Comparison of ENCODE assay signal across 23 cellular contexts in the genomic region with DNA sequence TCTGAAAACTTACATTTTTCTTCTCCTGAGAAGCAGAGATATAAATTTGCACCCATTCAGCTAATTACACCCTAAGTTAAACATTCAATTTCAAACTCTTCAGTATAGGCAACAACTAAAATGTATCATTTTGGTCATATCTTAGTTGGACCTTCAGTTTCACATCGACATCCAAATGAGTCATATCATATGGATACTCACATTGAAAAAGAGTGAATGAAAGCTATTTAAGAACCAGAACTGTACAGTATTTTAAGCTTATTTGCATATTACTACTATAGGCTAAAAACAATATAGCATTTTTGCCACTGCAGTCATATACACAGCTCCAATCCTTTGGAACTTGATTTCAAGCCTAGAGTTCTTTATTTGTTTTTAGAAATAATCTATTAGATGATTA. TPM values are rescaled to one million over a fixed set of nuclear protein-coding genes. Genes with fewer than 3 reads are reported as not detected.
DNase-seq lines count a peak whose midpoint lies in the region; ATAC-seq and TF ChIP-seq lines count a peak whose summit lies in the region.
"Had no signal": no experiment of that assay in that cellular context is flagged by ENCODE, and none has a peak within 500 bp of the region (broad histone marks: within the 10 kb centered on the region; RNA-seq: fewer than 3 reads in every experiment).

No MANE protein-coding gene starts in this region.

- ATAC-seq in activated CD8-positive, alpha-beta T cell treated with anti-CD3 and anti-CD28 coated beads for 36 hours = peak; percentile 71
- ATAC-seq in activated CD8-positive, alpha-beta T cell treated with anti-CD3 and anti-CD28 coated beads, Interleukin-2, amount 10 ng/mL, durations not matched to agents 7 days and 5 days = no peak
- peak; percentile 69 to 80 for ATAC-seq in natural killer cell treated with Interleukin-12 subunit alpha and Interleukin-12 subunit beta and Interleukin-15 and Interleukin-18, amount 100 ng/mL, for 72 hours
- no peak for ATAC-seq in natural killer cell
- peak; percentile 88 for ATAC-seq in activated T-helper 17 cell treated with anti-CD3 and anti-CD28 coated beads, Interleukin-2, amount 50 U/mL, for 72 hours (replicated peaks)
- ATAC-seq: Panc1 had no signal

- no peak overlapping the region for H3K4me3 Mint-ChIP-seq in activated CD8-positive, alpha-beta T cell treated with anti-CD3 and anti-CD28 coated beads for 36 hours
- no peak overlapping the region for H3K4me3 Mint-ChIP-seq in activated CD8-positive, alpha-beta T cell treated with anti-CD3 and anti-CD28 coated beads, Interleukin-2, amount 10 ng/mL, durations not matched to agents 7 days and 5 days
- H3K4me3 Mint-ChIP-seq in natural killer cell treated with Interleukin-12 subunit alpha and Interleukin-12 subunit beta and Interleukin-15 and Interleukin-18, amount 100 ng/mL, for 72 hours = no peak overlapping the region
- H3K4me3 Mint-ChIP-seq in natural killer cell = no peak overlapping the region
- no peak overlapping the region for H3K4me3 Mint-ChIP-seq in activated T-helper 17 cell treated with anti-CD3 and anti-CD28 coated beads, Interleukin-2, amount 50 U/mL, for 72 hours
- H3K4me3 Mint-ChIP-seq in HFFc6 = no peak overlapping the region

- peaks cover 32% of the 10 kb centered on the region for H3K36me3 Mint-ChIP-seq in activated CD8-positive, alpha-beta T cell treated with anti-CD3 and anti-CD28 coated beads for 36 hours (ENCODE audit: low read depth)
- H3K36me3 Mint-ChIP-seq in activated CD8-positive, alpha-beta T cell treated with anti-CD3 and anti-CD28 coated beads, Interleukin-2, amount 10 ng/mL, durations not matched to agents 7 days and 5 days (ENCODE audit: low read depth) = peaks cover 51% of the 10 kb centered on the region
- peaks cover 15% of the 10 kb centered on the region for H3K36me3 Mint-ChIP-seq in natural killer cell treated with Interleukin-12 subunit alpha and Interleukin-12 subunit beta and Interleukin-15 and Interleukin-18, amount 100 ng/mL, for 72 hours
- H3K36me3 Mint-ChIP-seq in natural killer cell (peaks cover 12% of the 10 kb centered on the region), HFFc6 (ENCODE audit: low read depth) (peaks cover 13% of the 10 kb centered on the region)
- H3K36me3 Mint-ChIP-seq in activated T-helper 17 cell treated with anti-CD3 and anti-CD28 coated beads, Interleukin-2, amount 50 U/mL, for 72 hours (ENCODE audit: low read depth) = peaks cover 43% of the 10 kb centered on the region

- CTCF ChIA-PET in activated CD8-positive, alpha-beta T cell treated with anti-CD3 and anti-CD28 coated beads for 36 hours (lab: Charles Lee) = interaction anchor here (0.7 to 1.5 kb wide), 2 partner anchors 30 to 150 kb away, joined by 3 to 4 read pairs; no protein-coding TSS in a partner anchor
- CTCF ChIA-PET in activated CD8-positive, alpha-beta T cell treated with anti-CD3 and anti-CD28 coated beads, Interleukin-2, amount 10 ng/mL, durations not matched to agents 7 days and 5 days (lab: Charles Lee) = no interaction called here

- peaks cover 65% of the 10 kb centered on the region for H3K4me1 Mint-ChIP-seq in activated CD8-positive, alpha-beta T cell treated with anti-CD3 and anti-CD28 coated beads for 36 hours (ENCODE audit: low read depth)
- H3K4me1 Mint-ChIP-seq in activated CD8-positive, alpha-beta T cell treated with anti-CD3 and anti-CD28 coated beads, Interleukin-2, amount 10 ng/mL, durations not matched to agents 7 days and 5 days (ENCODE audit: low read depth) = peaks cover 15% of the 10 kb centered on the region
- H3K4me1 Mint-ChIP-seq in natural killer cell treated with Interleukin-12 subunit alpha and Interleukin-12 subunit beta and Interleukin-15 and Interleukin-18, amount 100 ng/mL, for 72 hours (ENCODE audit: low read depth in 2 of 2) = peaks cover 36 to 49% of the 10 kb centered on the region in 2 donors
- H3K4me1 Mint-ChIP-seq in natural killer cell (peaks cover 68 to 74% of the 10 kb centered on the region in 2 donors), HFFc6 (ENCODE audit: low read depth) (peaks cover 26% of the 10 kb centered on the region)
- peaks cover 45% of the 10 kb centered on the region for H3K4me1 Mint-ChIP-seq in activated T-helper 17 cell treated with anti-CD3 and anti-CD28 coated beads, Interleukin-2, amount 50 U/mL, for 72 hours

- H3K27ac Mint-ChIP-seq in activated CD8-positive, alpha-beta T cell treated with anti-CD3 and anti-CD28 coated beads for 36 hours = no peak overlapping the region
- H3K27ac Mint-ChIP-seq in activated CD8-positive, alpha-beta T cell treated with anti-CD3 and anti-CD28 coated beads, Interleukin-2, amount 10 ng/mL, durations not matched to agents 7 days and 5 days = no peak overlapping the region
- H3K27ac Mint-ChIP-seq in natural killer cell treated with Interleukin-12 subunit alpha and Interleukin-12 subunit beta and Interleukin-15 and Interleukin-18, amount 100 ng/mL, for 72 hours = peak overlapping the region in 1 of 2 donors; percentile 54
- H3K27ac Mint-ChIP-seq in natural killer cell = peak overlapping the region in 1 of 2 donors; percentile 63
- H3K27ac Mint-ChIP-seq in activated T-helper 17 cell treated with anti-CD3 and anti-CD28 coated beads, Interleukin-2, amount 50 U/mL, for 72 hours = no peak overlapping the region
- H3K27ac Mint-ChIP-seq in HFFc6 = no peak overlapping the region

- no peaks in the 10 kb centered on the region for H3K27me3 Mint-ChIP-seq in activated CD8-positive, alpha-beta T cell treated with anti-CD3 and anti-CD28 coated beads for 36 hours
- H3K27me3 Mint-ChIP-seq in activated CD8-positive, alpha-beta T cell treated with anti-CD3 and anti-CD28 coated beads, Interleukin-2, amount 10 ng/mL, durations not matched to agents 7 days and 5 days (ENCODE audit: low read depth) = no peaks in the 10 kb centered on the region
- no peaks in the 10 kb centered on the region for H3K27me3 Mint-ChIP-seq in natural killer cell treated with Interleukin-12 subunit alpha and Interleukin-12 subunit beta and Interleukin-15 and Interleukin-18, amount 100 ng/mL, for 72 hours
- H3K27me3 Mint-ChIP-seq in natural killer cell (ENCODE audit: low read depth in 2 of 2) = no peaks in the 10 kb centered on the region
- H3K27me3 Mint-ChIP-seq in activated T-helper 17 cell treated with anti-CD3 and anti-CD28 coated beads, Interleukin-2, amount 50 U/mL, for 72 hours = no peaks in the 10 kb centered on the region
- H3K27me3 Mint-ChIP-seq in HFFc6 (ENCODE audit: insufficient read depth) = no peaks in the 10 kb centered on the region
- H3K27me3 Mint-ChIP-seq: CD8-positive, alpha-beta memory T cell had no signal

- no peak for TF ChIP-seq CTCF in activated CD8-positive, alpha-beta T cell treated with anti-CD3 and anti-CD28 coated beads for 36 hours (IDR thresholded peaks at IDR 0.05)
- no peak for TF ChIP-seq CTCF in natural killer cell (IDR thresholded peaks at IDR 0.05)
- TF ChIP-seq CTCF in HFFc6 (IDR thresholded peaks at IDR 0.05) = no peak

- H3K9me3 Mint-ChIP-seq in activated CD8-positive, alpha-beta T cell treated with anti-CD3 and anti-CD28 coated beads for 36 hours = peaks cover 13% of the 10 kb centered on the region
- H3K9me3 Mint-ChIP-seq in activated CD8-positive, alpha-beta T cell treated with anti-CD3 and anti-CD28 coated beads, Interleukin-2, amount 10 ng/mL, durations not matched to agents 7 days and 5 days (ENCODE audit: insufficient read depth) = peaks cover 5% of the 10 kb centered on the region
- no peaks in the 10 kb centered on the region for H3K9me3 Mint-ChIP-seq in natural killer cell treated with Interleukin-12 subunit alpha and Interleukin-12 subunit beta and Interleukin-15 and Interleukin-18, amount 100 ng/mL, for 72 hours
- no peaks in the 10 kb centered on the region for H3K9me3 Mint-ChIP-seq in natural killer cell
- H3K9me3 Mint-ChIP-seq in activated T-helper 17 cell treated with anti-CD3 and anti-CD28 coated beads, Interleukin-2, amount 50 U/mL, for 72 hours = peaks cover 6% of the 10 kb centered on the region
- H3K9me3 Mint-ChIP-seq in HFFc6 = no peaks in the 10 kb centered on the region

- POLR2A ChIA-PET in activated CD8-positive, alpha-beta T cell treated with anti-CD3 and anti-CD28 coated beads for 36 hours (lab: Charles Lee) = interaction anchor here (0.9 kb wide), 1 partner anchor 11 kb away, joined by 5 read pairs; no protein-coding TSS in a partner anchor
- POLR2A ChIA-PET in activated CD8-positive, alpha-beta T cell treated with anti-CD3 and anti-CD28 coated beads, Interleukin-2, amount 10 ng/mL, durations not matched to agents 7 days and 5 days (lab: Charles Lee) = interaction anchor here (0.8 kb wide), 1 partner anchor 12 kb away, joined by 4 read pairs; no protein-coding TSS in a partner anchor

- no peak for DNase-seq in activated CD8-positive, alpha-beta T cell treated with anti-CD3 and anti-CD28 coated beads for 36 hours
- DNase-seq in activated CD8-positive, alpha-beta T cell treated with anti-CD3 and anti-CD28 coated beads, Interleukin-2, amount 10 ng/mL, durations not matched to agents 7 days and 5 days = no peak
- DNase-seq in natural killer cell treated with Interleukin-12 subunit alpha and Interleukin-12 subunit beta and Interleukin-15 and Interleukin-18, amount 100 ng/mL, for 72 hours (ENCODE audit: low spot score) = no peak
- no peak for DNase-seq in natural killer cell
- no peak for DNase-seq in HFFc6
- no peak for DNase-seq in amygdala (lab: John Stamatoyannopoulos, UW)
- no peak for DNase-seq in NCI-H82 treated with DMSO at 0.1 percent for 48 hours (lab: John Stamatoyannopoulos, UW; ENCODE audit: unreplicated experiment)
- DNase-seq: AML-193; C1 segment of cervical spinal cord; Calu3; CD8-positive, alpha-beta memory T cell; DMS153; IMR-90; NCI-H1105; NCI-H146; NCI-H2029; NCI-H2227 treated with DMSO at 0.1 percent for 48 hours; NCI-H510A; NCI-H748 treated with DMSO at 0.1 percent for 48 hours; NK-92 treated with Interleukin-12 subunit alpha and Interleukin-12 subunit beta, amount 100 ng/mL, for 24 hours; SIG-M5 had no signal

- intact Hi-C loops in activated CD8-positive, alpha-beta T cell treated with anti-CD3 and anti-CD28 coated beads for 36 hours (cut with micrococcal nuclease) = no loop called here
- intact Hi-C loops in natural killer cell (cut with micrococcal nuclease) = no loop called here

RNA-seq across cellular contexts. Expression of a gene that starts 33.6 kb away (rescaled TPM):
- total RNA-seq in activated CD8-positive, alpha-beta T cell treated with anti-CD3 and anti-CD28 coated beads for 36 hours = 10 to 100 TPM; 34.1 to 34.6 TPM
- 10 to 100 TPM; 51.1 to 54.2 TPM for total RNA-seq in activated CD8-positive, alpha-beta T cell treated with anti-CD3 and anti-CD28 coated beads, Interleukin-2, amount 10 ng/mL, durations not matched to agents 7 days and 5 days
- 10 to 100 TPM; 35.6 to 39.7 TPM for total RNA-seq in natural killer cell treated with Interleukin-12 subunit alpha and Interleukin-12 subunit beta and Interleukin-15 and Interleukin-18, amount 100 ng/mL, for 72 hours
- total RNA-seq in natural killer cell = 10 to 100 TPM; 67.0 to 95.4 (median 76.4) TPM
- total RNA-seq in activated T-helper 17 cell treated with anti-CD3 and anti-CD28 coated beads, Interleukin-2, amount 50 U/mL, for 72 hours = 10 to 100 TPM; 21.3 to 35.3 TPM
- 10 to 100 TPM; 13.8 to 18.3 (median 16.6) TPM for total RNA-seq in HFFc6 (2021; fragmentation: NEBNext Ultra II Directional; extraction: Animal tissue kit (Norgen Biotek cat#: 25700))

Comparison
In these comparisons a context has a peak if more than half of its experiments do, and no peak if none do; other contexts are left out.
1. ATAC-seq: peak in activated CD8-positive, alpha-beta T cell treated with anti-CD3 and anti-CD28 coated beads for 36 hours (single experiment), natural killer cell treated with Interleukin-12 subunit alpha and Interleukin-12 subunit beta and Interleukin-15 and Interleukin-18, amount 100 ng/mL, for 72 hours (2 of 2) and activated T-helper 17 cell treated with anti-CD3 and anti-CD28 coated beads, Interleukin-2, amount 50 U/mL, for 72 hours (single experiment); none in activated CD8-positive, alpha-beta T cell treated with anti-CD3 and anti-CD28 coated beads, Interleukin-2, amount 10 ng/mL, durations not matched to agents 7 days and 5 days (single experiment) and natural killer cell (0 of 3).